ENCODE assay signal across 29 cellular contexts in the genomic region with DNA sequence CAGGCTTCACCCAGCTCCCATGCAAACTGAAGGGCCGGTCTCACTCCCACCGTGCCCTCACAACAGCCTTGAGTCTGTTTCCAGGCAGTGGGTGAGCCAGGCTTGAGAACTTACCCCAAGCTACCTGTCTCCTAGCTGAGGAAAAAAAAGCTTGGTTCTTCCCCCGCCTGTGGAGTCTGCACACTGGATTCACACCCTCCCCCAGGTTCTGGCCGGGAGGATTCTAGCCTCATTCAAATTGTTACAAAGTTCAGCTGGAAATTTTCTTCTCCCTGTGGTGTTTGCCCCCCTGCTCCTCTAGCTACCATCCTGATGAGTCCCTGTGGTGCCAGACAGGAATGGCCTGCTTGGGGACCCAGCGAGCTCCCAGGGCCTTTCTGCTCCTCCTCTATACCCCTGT.
DNase-seq lines count a peak whose midpoint lies in the region; TF ChIP-seq lines count a peak whose summit lies in the region.
"Had no signal": no experiment of that assay in that cellular context is flagged by ENCODE, and none has a peak within 500 bp of the region (broad histone marks: within the 10 kb centered on the region; RNA-seq: fewer than 3 reads in every experiment).

No MANE protein-coding gene starts in this region.

- no peak overlapping the region for H3K27ac Mint-ChIP-seq in T-helper 2 cell treated with Interferon-gamma antibody and Interleukin-4, amounts not matched to agents 5 μg/mL and 100 μg/mL, for 36 hours
- H3K27ac Mint-ChIP-seq: B cell; CD4-positive, alpha-beta memory T cell; CD4-positive, alpha-beta T cell; CD4-positive, CD25-positive, alpha-beta regulatory T cell; CD8-positive, alpha-beta memory T cell; CD8-positive, alpha-beta T cell had no signal

- H3K4me3 Mint-ChIP-seq in T-helper 2 cell treated with Interferon-gamma antibody and Interleukin-4, amounts not matched to agents 5 μg/mL and 100 μg/mL, for 36 hours: no peak overlapping the region
- H3K4me3 Mint-ChIP-seq: B cell; CD4-positive, alpha-beta memory T cell; CD4-positive, alpha-beta T cell; CD4-positive, CD25-positive, alpha-beta regulatory T cell; CD8-positive, alpha-beta memory T cell; CD8-positive, alpha-beta T cell had no signal

- 58 to 59% methylated on average over 2 to 5 of the region's 5 CpGs for WGBS in testis, 2 donors

- peak; percentile 75 for DNase-seq in testis
- DNase-seq in T-helper 2 cell treated with Interferon-gamma antibody and Interleukin-4, amounts not matched to agents 5 μg/mL and 100 μg/mL, for 36 hours (ENCODE audit: low spot score): no peak
- DNase-seq: 8988T; ACHN; AML-193; BE2C; C1 segment of cervical spinal cord; Caco-2; Calu3; CD4-positive, alpha-beta memory T cell; CD4-positive, alpha-beta T cell; CD4-positive, CD25-positive, alpha-beta regulatory T cell; CD8-positive, alpha-beta memory T cell; CD8-positive, alpha-beta T cell; COR-L47; DMS 273 treated with DMSO at 0.1 percent for 48 hours; DMS153; DMS53; DMS79; DMS79 treated with DMSO at 0.1 percent for 48 hours; DND-41; EL had no signal

- H3K36me3 ChIP-seq in testis (ENCODE audit: low read depth, missing control alignments): no peaks in the 10 kb centered on the region
- H3K36me3 ChIP-seq: BE2C; BLaER1; BLaER1 treated with 17β-estradiol and CSF1 and Interleukin-3, amounts not matched to agents 10 nM and 100 nM had no signal

- no peaks in the 10 kb centered on the region for H3K4me1 ChIP-seq in testis
- H3K4me1 ChIP-seq: A549; BE2C; BLaER1; BLaER1 treated with 17β-estradiol and CSF1 and Interleukin-3, amounts not matched to agents 10 nM and 100 nM; Caco-2 had no signal

- peaks cover 21% of the 10 kb centered on the region for H3K9me3 Mint-ChIP-seq in T-helper 2 cell treated with Interferon-gamma antibody and Interleukin-4, amounts not matched to agents 5 μg/mL and 100 μg/mL, for 36 hours
- H3K9me3 Mint-ChIP-seq: CD8-positive, alpha-beta T cell had no signal

- H3K4me1 Mint-ChIP-seq in T-helper 2 cell treated with Interferon-gamma antibody and Interleukin-4, amounts not matched to agents 5 μg/mL and 100 μg/mL, for 36 hours (ENCODE audit: low read depth): no peaks in the 10 kb centered on the region
- H3K4me1 Mint-ChIP-seq: B cell; CD14-positive monocyte; CD4-positive, alpha-beta memory T cell; CD4-positive, CD25-positive, alpha-beta regulatory T cell; CD8-positive, alpha-beta memory T cell had no signal

- intact Hi-C loops in testis (cut with DNase I; ENCODE audit: low total_unique reads): no loop called here

- no peak for TF ChIP-seq POLR2A in testis (IDR thresholded peaks at IDR 0.05)

- no peaks in the 10 kb centered on the region for H3K9me3 ChIP-seq in testis
- H3K9me3 ChIP-seq: A549, BE2C, BLaER1, Caco-2 had no signal

- H3K27me3 Mint-ChIP-seq in T-helper 2 cell treated with Interferon-gamma antibody and Interleukin-4, amounts not matched to agents 5 μg/mL and 100 μg/mL, for 36 hours (ENCODE audit: low read depth): no peaks in the 10 kb centered on the region
- H3K27me3 Mint-ChIP-seq: B cell; CD4-positive, alpha-beta memory T cell; CD4-positive, alpha-beta T cell; CD4-positive, CD25-positive, alpha-beta regulatory T cell had no signal

- H3K27ac ChIP-seq in testis: no peak overlapping the region
- H3K27ac ChIP-seq: 22Rv1; A549; BLaER1; BLaER1 treated with 17β-estradiol and CSF1 and Interleukin-3, amounts not matched to agents 10 nM and 100 nM; C4-2B had no signal

- no peaks in the 10 kb centered on the region for H3K36me3 Mint-ChIP-seq in T-helper 2 cell treated with Interferon-gamma antibody and Interleukin-4, amounts not matched to agents 5 μg/mL and 100 μg/mL, for 36 hours (ENCODE audit: low read depth)
- H3K36me3 Mint-ChIP-seq: CD14-positive monocyte; CD4-positive, alpha-beta memory T cell; CD4-positive, CD25-positive, alpha-beta regulatory T cell; CD8-positive, alpha-beta memory T cell; CD8-positive, alpha-beta T cell had no signal

- TF ChIP-seq CTCF in testis (IDR thresholded peaks at IDR 0.05): no peak

- H3K27me3 ChIP-seq in testis: no peaks in the 10 kb centered on the region
- H3K27me3 ChIP-seq: BE2C; BLaER1; BLaER1 treated with 17β-estradiol and CSF1 and Interleukin-3, amounts not matched to agents 10 nM and 100 nM had no signal

- no peak overlapping the region for H3K4me3 ChIP-seq in testis
- H3K4me3 ChIP-seq: A549; BLaER1; BLaER1 treated with 17β-estradiol and CSF1 and Interleukin-3, amounts not matched to agents 10 nM and 100 nM had no signal
